In genomic region chr4:82428969-82429727, GRCh38 we compare ENCODE assay signal across 8 cellular contexts. TPM values are rescaled to one million over a fixed set of nuclear protein-coding genes. Genes with fewer than 3 reads are reported as not detected.
DNase-seq lines count a peak whose midpoint lies in the region; TF ChIP-seq lines count a peak whose summit lies in the region.

No MANE protein-coding gene starts in this region.

- H3K4me1 ChIP-seq in neural progenitor cell = peaks cover 39% of the 10 kb centered on the region

- TF ChIP-seq CTCF in RWPE1 (conservative IDR thresholded peaks at IDR 0.05; ENCODE audit: low read depth) (peak; percentile 96), neural progenitor cell (IDR thresholded peaks at IDR 0.05) (peak; percentile 89)

- H3K36me3 ChIP-seq in H7 (replicated peaks; ENCODE audit: control insufficient read depth, insufficient read depth, low read length) = peaks cover 28% of the 10 kb centered on the region
- H3K36me3 ChIP-seq in neural progenitor cell = peaks cover 36% of the 10 kb centered on the region

- peak overlapping the region; percentile 100 for H3K27ac Mint-ChIP-seq in neural progenitor cell

- H4K20me1 ChIP-seq in neural progenitor cell (ENCODE audit: low read depth) = peaks cover 78% of the 10 kb centered on the region

- CTCF ChIA-PET in RWPE1 (lab: Yijun Ruan, JAX) = interaction anchor here (1.1 to 2.2 kb wide), 3 partner anchors 10 to 55 kb away, joined by 3 to 9 read pairs (median 6); partner anchors contain the start of gene HNRNPD

- DNase-seq in G401 (ENCODE audit: low spot score) (peak; percentile 88), H7 (peak; percentile 98), LoVo (ENCODE audit: low spot score) (peak; percentile 93), RWPE1 (ENCODE audit: low spot score) (peak; percentile 92), fibroblast of the conjunctiva (ENCODE audit: low read depth) (peak; percentile 85), neural progenitor cell (ENCODE audit: low spot score) (peak; percentile 97), stromal cell of bone marrow (ENCODE audit: low read depth) (peak; percentile 83)
- peak; percentile 92 for DNase-seq in activated effector memory CD4-positive, alpha-beta T cell treated with Interleukin-2 at 50 U/mL for 16 hours

- POLR2A ChIA-PET in RWPE1 (lab: Yijun Ruan, JAX; ENCODE audit: low non-redundant PET) = interaction anchor here (0.6 to 1.5 kb wide), 5 partner anchors 8 to 62 kb away, joined by 3 to 6 read pairs (median 4); partner anchors contain the start of gene HNRNPD

- H3K4me3 Mint-ChIP-seq in neural progenitor cell = peak overlapping the region; percentile 98

- H3K9me3 Mint-ChIP-seq in neural progenitor cell = peaks cover 2% of the 10 kb centered on the region

- in situ Hi-C loops in G401 (cut with HindIII; ENCODE audit: low sequenced_read_pairs) = no loop called here

- H3K9ac ChIP-seq in neural progenitor cell = peak overlapping the region; percentile 97

- H3K4me2 ChIP-seq in neural progenitor cell = peak overlapping the region; percentile 95

- peaks cover 54% of the 10 kb centered on the region for H3K4me1 Mint-ChIP-seq in neural progenitor cell

- peaks cover 96% of the 10 kb centered on the region for H3K79me2 ChIP-seq in neural progenitor cell (ENCODE audit: low read depth)

- peaks cover 45% of the 10 kb centered on the region for H3F3A ChIP-seq in neural progenitor cell (ENCODE audit: low read depth)

- H3K36me3 Mint-ChIP-seq in neural progenitor cell = peaks cover 61% of the 10 kb centered on the region

- peak overlapping the region; percentile 69 for H2AFZ ChIP-seq in neural progenitor cell (replicated peaks)

- H3K27me3 ChIP-seq in H7 (ENCODE audit: control insufficient read depth, insufficient read depth, low read length) (no peaks in the 10 kb centered on the region), neural progenitor cell (no peaks in the 10 kb centered on the region)

- H3K27ac ChIP-seq in RWPE1 (peak overlapping the region; percentile 95), neural progenitor cell (peak overlapping the region; percentile 99)

- no peaks in the 10 kb centered on the region for H3K9me3 ChIP-seq in neural progenitor cell (ENCODE audit: low read depth)

- peaks cover 11% of the 10 kb centered on the region for H3K27me3 Mint-ChIP-seq in neural progenitor cell (ENCODE audit: insufficient read depth, low read depth)

- H3K4me3 ChIP-seq in H7 (ENCODE audit: insufficient read depth, low read depth, low read length) (peak overlapping the region; percentile 99), neural progenitor cell (peak overlapping the region; percentile 97)

RNA-seq across cellular contexts. Expression of gene HNRNPDL, which starts 1.1 kb away (rescaled TPM):
- total RNA-seq in G401 (2014; rRNA removed; shearing (Covaris generic)) = 254 and 315 TPM in 2 replicates
- 180 and 204 TPM in 2 replicates for total RNA-seq in H7 (2014; rRNA removed; shearing (Covaris generic))
- total RNA-seq in neural progenitor cell (ENCODE audit: low replicate concordance) = 423 and 699 TPM in 2 replicates

RNA-seq across cellular contexts. Expression of gene ENOPH1, which starts 1.2 kb away (rescaled TPM):
- 78.0 and 98.4 TPM in 2 replicates for total RNA-seq in G401 (2014; rRNA removed; shearing (Covaris generic))
- 96.7 and 103 TPM in 2 replicates for total RNA-seq in H7 (2014; rRNA removed; shearing (Covaris generic))
- total RNA-seq in neural progenitor cell (ENCODE audit: low replicate concordance) = 44.6 and 64.4 TPM in 2 replicates

RNA-seq across cellular contexts. Expression of gene HNRNPD, which starts 55.4 kb away (rescaled TPM):
- 63.4 and 86.4 TPM in 2 replicates for total RNA-seq in G401 (2014; rRNA removed; shearing (Covaris generic))
- 62.1 and 74.1 TPM in 2 replicates for total RNA-seq in H7 (2014; rRNA removed; shearing (Covaris generic))
- 159 and 250 TPM in 2 replicates for total RNA-seq in neural progenitor cell (ENCODE audit: low replicate concordance)

Comparison
In these comparisons a context has a peak if more than half of its experiments do, and no peak if none do; other contexts are left out.
1. Peak in every context shown above with its lines: DNase-seq, H3K4me3 ChIP-seq and H3K27ac ChIP-seq.